8 cellular contexts compared by ENCODE assay signal in genomic region chr15:74786659-74787165, GRCh38. TPM values are rescaled to one million over a fixed set of nuclear protein-coding genes. Genes with fewer than 3 reads are reported as not detected.
A peak's percentile ranks its signal among the peaks of the same experiment; 100 is the strongest.
DNase-seq lines count a peak whose midpoint lies in the region; ATAC-seq and TF ChIP-seq lines count a peak whose summit lies in the region.

No MANE protein-coding gene starts in this region.

- H3K36me3 ChIP-seq in SU-DHL-6 (ENCODE audit: low read length), result no peaks in the 10 kb centered on the region
- H3K36me3 ChIP-seq in fibroblast of lung (ENCODE audit: control insufficient read depth, insufficient read depth, low read length), result no peaks in the 10 kb centered on the region
- peaks cover 0 to 31% (median 0%) of the 10 kb centered on the region in 6 donors for H3K36me3 ChIP-seq in spleen

- H2AFZ ChIP-seq in SU-DHL-6 (ENCODE audit: low read depth, low read length, severe bottlenecking), result no peak overlapping the region
- H2AFZ ChIP-seq in fibroblast of lung (ENCODE audit: low read length), result no peak overlapping the region

- ATAC-seq in GM18505 (IDR thresholded peaks at IDR 0.05; ENCODE audit: unreplicated experiment) (no peak), GM21723 (IDR thresholded peaks at IDR 0.05; ENCODE audit: unreplicated experiment) (no peak), HG02642 (IDR thresholded peaks at IDR 0.05; ENCODE audit: poor library complexity, unreplicated experiment) (no peak)

- WGBS in spleen, 5 donors, result 7 to 26% (median 15%) methylated on average over 5 to 6 of the region's 6 CpGs

- TF ChIP-seq CTCF in SU-DHL-6 (IDR thresholded peaks at IDR 0.05; ENCODE audit: insufficient read depth, low read length, poor library complexity, severe bottlenecking) (no peak), fibroblast of lung (conservative IDR thresholded peaks at IDR 0.05 in 1 of 2, IDR thresholded peaks at IDR 0.05 in 1 of 2; ENCODE audit: low read depth in 1 of 2, low read length in 2 of 2) (no peak), spleen (IDR thresholded peaks at IDR 0.05 in 8 of 11, conservative IDR thresholded peaks at IDR 0.05 in 3 of 11) (no peak)

- H3K79me2 ChIP-seq in SU-DHL-6 (ENCODE audit: insufficient read depth, low read length) (peaks cover 79% of the 10 kb centered on the region), fibroblast of lung (ENCODE audit: control insufficient read depth, insufficient read depth, low read length) (peaks cover 76% of the 10 kb centered on the region)

- H3K4me3 ChIP-seq in SU-DHL-6 (ENCODE audit: insufficient read depth, low read length, poor library complexity, severe bottlenecking) (peak overlapping the region; percentile 37), fibroblast of lung (replicated peaks in 1 of 4; ENCODE audit: control extremely low read depth in 1 of 4, insufficient read depth in 1 of 4, low read depth in 3 of 4, low read length in 4 of 4) (no peak overlapping the region), spleen (peak overlapping the region in 7 of 8 donors; percentile 11 to 98 (median 52))

- TF ChIP-seq POLR2A in GM18505 (IDR thresholded peaks at IDR 0.05; ENCODE audit: borderline replicate concordance, extremely low read depth, insufficient read depth, insufficient read length), result peak; percentile 41
- no peak for TF ChIP-seq POLR2A in spleen (IDR thresholded peaks at IDR 0.05)

- H3K9ac ChIP-seq in SU-DHL-6 (ENCODE audit: low read length) (peak overlapping the region; percentile 99), fibroblast of lung (ENCODE audit: insufficient read depth, low read length) (no peak overlapping the region)

- no peaks in the 10 kb centered on the region for H3K9me3 ChIP-seq in SU-DHL-6 (ENCODE audit: insufficient read depth, low read length)
- H3K9me3 ChIP-seq in fibroblast of lung (ENCODE audit: control insufficient read depth, insufficient read depth, low read depth, low read length), result no peaks in the 10 kb centered on the region
- H3K9me3 ChIP-seq in spleen, result no peaks in the 10 kb centered on the region

- DNase-seq in fibroblast of lung (ENCODE audit: low read depth in 2 of 2), result no peak
- peak; percentile 87 for DNase-seq in spleen
- DNase-seq in NCI-H2196 (lab: John Stamatoyannopoulos, UW; ENCODE audit: unreplicated experiment), result no peak
- DNase-seq in NOMO-1 treated with DMSO at 0.1 percent for 48 hours (lab: John Stamatoyannopoulos, UW; ENCODE audit: unreplicated experiment), result no peak

- peaks cover 88% of the 10 kb centered on the region for H3F3A ChIP-seq in SU-DHL-6 (ENCODE audit: insufficient read depth)

- H3K27ac ChIP-seq in SU-DHL-6 (ENCODE audit: low read depth, low read length), result peak overlapping the region; percentile 96
- peak overlapping the region; percentile 31 for H3K27ac ChIP-seq in fibroblast of lung (ENCODE audit: insufficient read depth, low read length)
- peak overlapping the region; percentile 94 to 99 (median 96) for H3K27ac ChIP-seq in spleen

- H4K20me1 ChIP-seq in SU-DHL-6 (ENCODE audit: low read depth, low read length) (no peaks in the 10 kb centered on the region), fibroblast of lung (ENCODE audit: control insufficient read depth, extremely low read depth, insufficient read depth, low read length) (no peaks in the 10 kb centered on the region)

- H3K4me2 ChIP-seq in SU-DHL-6 (ENCODE audit: low read depth, low read length, poor library complexity, severe bottlenecking), result peak overlapping the region; percentile 73
- H3K4me2 ChIP-seq in fibroblast of lung (ENCODE audit: extremely low read depth, insufficient read depth, low read length), result peak overlapping the region; percentile 41

- H3K4me1 ChIP-seq in fibroblast of lung (ENCODE audit: control insufficient read depth, extremely low read depth, insufficient read depth, low read length) (peaks cover 69% of the 10 kb centered on the region), spleen (peaks cover 80 to 93% (median 89%) of the 10 kb centered on the region in 6 donors)

- intact Hi-C loops in spleen (cut with DNase I; ENCODE audit: low total_unique reads), result no loop called here

- H3K9me2 ChIP-seq in SU-DHL-6 (replicated peaks; ENCODE audit: insufficient read depth, low read length), result no peaks in the 10 kb centered on the region

- no peaks in the 10 kb centered on the region for H3K27me3 ChIP-seq in SU-DHL-6 (ENCODE audit: low read length)
- H3K27me3 ChIP-seq in fibroblast of lung (ENCODE audit: control insufficient read depth, insufficient read depth, low read length), result no peaks in the 10 kb centered on the region
- no peaks in the 10 kb centered on the region for H3K27me3 ChIP-seq in spleen (replicated peaks in 1 of 7)

RNA-seq across cellular contexts. Expression of gene CSK, which starts 4.8 kb away (rescaled TPM):
- total RNA-seq in fibroblast of lung (16.2 and 22.0 TPM in 2 replicates), spleen (100 to 1,000 TPM; 121 to 281 (median 197) TPM)
- polyA plus RNA-seq in fibroblast of lung (21.5 and 28.2 TPM in 2 replicates), spleen (100 to 1,000 TPM; 150 to 244 (median 187) TPM)
- 38.7 and 47.7 TPM in 2 replicates for polyA plus RNA-seq in fibroblast of lung (2012)
- 61.0 and 91.1 TPM in 2 replicates for polyA minus RNA-seq in fibroblast of lung (ENCODE audit: low replicate concordance)

RNA-seq across cellular contexts. Expression of gene LMAN1L, which starts 25.9 kb away (rescaled TPM):
- total RNA-seq in fibroblast of lung, result not detected in 2 replicates
- not detected in 2 replicates for polyA plus RNA-seq in fibroblast of lung
- polyA plus RNA-seq in fibroblast of lung (2012), result not detected in 2 replicates
- not detected in 2 replicates for polyA minus RNA-seq in fibroblast of lung (ENCODE audit: low replicate concordance)
- 100 to 1,000 TPM in 4 of 7 donors, 10 to 100 TPM in 3; 55.3 to 164 (median 106) TPM for total RNA-seq in spleen
- 10 to 100 TPM in 2 of 3 donors, 1 to 10 TPM in 1; 2.4 to 36.8 (median 25.6) TPM for polyA plus RNA-seq in spleen

RNA-seq across cellular contexts. Expression of gene CYP1A2, which starts 38.1 kb away (rescaled TPM):
- total RNA-seq in fibroblast of lung, result not detected in 2 replicates
- polyA plus RNA-seq in fibroblast of lung, result not detected in 2 replicates
- not detected in 2 replicates for polyA plus RNA-seq in fibroblast of lung (2012)
- polyA minus RNA-seq in fibroblast of lung (ENCODE audit: low replicate concordance), result not detected in 2 replicates
- total RNA-seq in spleen, result not detected
- polyA plus RNA-seq in spleen, result not detected

RNA-seq across cellular contexts. Expression of gene CPLX3, which starts 39.7 kb away (rescaled TPM):
- total RNA-seq in fibroblast of lung (not detected in 2 replicates), spleen (10 to 100 TPM; 17.7 to 73.7 (median 37.0) TPM)
- polyA plus RNA-seq in fibroblast of lung (not detected in 2 replicates), spleen (100 to 1,000 TPM in 2 of 3 donors, 10 to 100 TPM in 1; 28.9 to 207 (median 127) TPM)
- polyA plus RNA-seq in fibroblast of lung (2012), result not detected in 2 replicates
- not detected in 2 replicates for polyA minus RNA-seq in fibroblast of lung (ENCODE audit: low replicate concordance)

RNA-seq across cellular contexts. Expression of gene ULK3, which starts 56.2 kb away (rescaled TPM):
- total RNA-seq in fibroblast of lung (8.8 and 11.8 TPM in 2 replicates), spleen (10 to 100 TPM; 51.7 to 74.6 (median 57.7) TPM)
- polyA plus RNA-seq in fibroblast of lung (11.4 and 14.6 TPM in 2 replicates), spleen (10 to 100 TPM; 33.2 to 71.5 (median 64.7) TPM)
- 8.5 and 24.2 TPM in 2 replicates for polyA plus RNA-seq in fibroblast of lung (2012)
- 16.7 and 51.2 TPM in 2 replicates for polyA minus RNA-seq in fibroblast of lung (ENCODE audit: low replicate concordance)

Comparison
In these comparisons a context has a peak if more than half of its experiments do, and no peak if none do; other contexts are left out.
1. H3K27ac ChIP-seq: peak in every context shown above with its lines; median percentile 96 in spleen; 96 in SU-DHL-6; 31 in fibroblast of lung.
2. H3K4me3 ChIP-seq: peak in SU-DHL-6 (single experiment) and spleen (7 of 8); none in fibroblast of lung (0 of 4).
3. RNA of gene LMAN1L, which starts 25.9 kb away (total RNA-seq): 55.3 to 164 TPM in spleen; not detected in fibroblast of lung; every median in the first group is over 10 times any median in the second.